16 cellular contexts compared by ENCODE assay signal in genomic region chr4:143403551-143403816, GRCh38.
DNase-seq lines count a peak whose midpoint lies in the region; ATAC-seq, FAIRE-seq and TF ChIP-seq lines count a peak whose summit lies in the region.
"Had no signal": no experiment of that assay in that cellular context is flagged by ENCODE, and none has a peak within 500 bp of the region (broad histone marks: within the 10 kb centered on the region; RNA-seq: fewer than 3 reads in every experiment).

No MANE protein-coding gene starts in this region.

- no peaks in the 10 kb centered on the region for H3K36me3 ChIP-seq in small intestine (ENCODE audit: control insufficient read depth in 2 of 2, insufficient read depth in 2 of 2, low read length in 2 of 2)

- H3K36me3 Mint-ChIP-seq in dendritic cell treated with granulocyte-macrophage colony-stimulating factor and Interleukin-4, amounts not matched to agents 40 ng/mL and 50 ng/mL, for 4 days (ENCODE audit: low read depth): no peaks in the 10 kb centered on the region
- no peaks in the 10 kb centered on the region for H3K36me3 Mint-ChIP-seq in HFFc6 (ENCODE audit: low read depth)
- H3K36me3 Mint-ChIP-seq: CD4-positive, CD25-positive, alpha-beta regulatory T cell had no signal

- ATAC-seq in HG03097 (IDR thresholded peaks at IDR 0.05; ENCODE audit: low FRiP score, unreplicated experiment) (no peak), GM18520 (IDR thresholded peaks at IDR 0.05; ENCODE audit: unreplicated experiment) (no peak)
- ATAC-seq: HCT116, Panc1 had no signal

- no peaks in the 10 kb centered on the region for H3K9me3 ChIP-seq in small intestine (ENCODE audit: control insufficient read depth, low read depth)

- DNase-seq in NCI-H69 (lab: John Stamatoyannopoulos, UW) (peak; percentile 47), small intestine (peak; percentile 39), NCI-H2227 treated with DMSO at 0.1 percent for 48 hours (lab: John Stamatoyannopoulos, UW) (no peak), HFFc6 (no peak)
- DNase-seq: activated CD4-positive, alpha-beta memory T cell treated with anti-CD3 and anti-CD28 coated beads, Interleukin-2, amount 10 ng/mL, durations not matched to agents 7 days and 5 days; activated naive CD4-positive, alpha-beta T cell treated with Interleukin-2 at 50 U/mL for 16 hours; CD4-positive, CD25-positive, alpha-beta regulatory T cell; stimulated activated CD4-positive, alpha-beta T cell treated with anti-CD3 and anti-CD28 coated beads, Interleukin-4, amount 100 ng/mL, for 1 hour; stimulated activated naive CD4-positive, alpha-beta T cell had no signal

- peaks cover 13 to 24% of the 10 kb centered on the region in 2 donors for H3K4me1 ChIP-seq in small intestine (ENCODE audit: control insufficient read depth in 2 of 2, insufficient read depth in 1 of 2, low read depth in 1 of 2, low read length in 1 of 2)

- H3K4me1 Mint-ChIP-seq in dendritic cell treated with granulocyte-macrophage colony-stimulating factor and Interleukin-4, amounts not matched to agents 40 ng/mL and 50 ng/mL, for 4 days (ENCODE audit: low read depth): peaks cover 34% of the 10 kb centered on the region
- H3K4me1 Mint-ChIP-seq in HFFc6 (ENCODE audit: low read depth): peaks cover 44% of the 10 kb centered on the region

- H3K27ac Mint-ChIP-seq in dendritic cell treated with granulocyte-macrophage colony-stimulating factor and Interleukin-4, amounts not matched to agents 40 ng/mL and 50 ng/mL, for 4 days: peak overlapping the region; percentile 17
- H3K27ac Mint-ChIP-seq in HFFc6: no peak overlapping the region
- H3K27ac Mint-ChIP-seq: activated CD4-positive, alpha-beta memory T cell treated with anti-CD3 and anti-CD28 coated beads, Interleukin-2, amount 10 ng/mL, durations not matched to agents 7 days and 5 days had no signal

- no peak for FAIRE-seq in small intestine (lab: Jason Lieb, UNC)
- FAIRE-seq: HTR-8/SVneo had no signal

- H3K27ac ChIP-seq in small intestine (ENCODE audit: low read depth in 1 of 2, low read length in 1 of 2): no peak overlapping the region

- H3K27me3 ChIP-seq in small intestine (ENCODE audit: control insufficient read depth in 2 of 2, insufficient read depth in 2 of 2, low read length in 2 of 2): no peaks in the 10 kb centered on the region

- H3K27me3 Mint-ChIP-seq in dendritic cell treated with granulocyte-macrophage colony-stimulating factor and Interleukin-4, amounts not matched to agents 40 ng/mL and 50 ng/mL, for 4 days: no peaks in the 10 kb centered on the region
- H3K27me3 Mint-ChIP-seq in HFFc6 (ENCODE audit: insufficient read depth): no peaks in the 10 kb centered on the region

- intact Hi-C loops in dendritic cell treated with granulocyte-macrophage colony-stimulating factor and Interleukin-4, amounts not matched to agents 40 ng/mL and 50 ng/mL, for 4 days (cut with micrococcal nuclease): no loop called here

- no peak for TF ChIP-seq CTCF in HFFc6 (IDR thresholded peaks at IDR 0.05)

- no peak overlapping the region for H3K4me3 Mint-ChIP-seq in dendritic cell treated with granulocyte-macrophage colony-stimulating factor and Interleukin-4, amounts not matched to agents 40 ng/mL and 50 ng/mL, for 4 days
- no peak overlapping the region for H3K4me3 Mint-ChIP-seq in HFFc6
- H3K4me3 Mint-ChIP-seq: activated CD4-positive, alpha-beta memory T cell treated with anti-CD3 and anti-CD28 coated beads, Interleukin-2, amount 10 ng/mL, durations not matched to agents 7 days and 5 days; CD4-positive, CD25-positive, alpha-beta regulatory T cell had no signal

- WGBS in small intestine, 3 donors: 35 to 43% (median 38%) methylated on average over 4 of the region's 4 CpGs

- H3K4me3 ChIP-seq in GM08714 (ENCODE audit: low read length): peak overlapping the region; percentile 24
- no peak overlapping the region for H3K4me3 ChIP-seq in small intestine (ENCODE audit: low read depth in 1 of 2, low read length in 2 of 2)

- H3K9me3 Mint-ChIP-seq in dendritic cell treated with granulocyte-macrophage colony-stimulating factor and Interleukin-4, amounts not matched to agents 40 ng/mL and 50 ng/mL, for 4 days: no peaks in the 10 kb centered on the region
- H3K9me3 Mint-ChIP-seq in HFFc6: no peaks in the 10 kb centered on the region
- H3K9me3 Mint-ChIP-seq: activated CD4-positive, alpha-beta memory T cell treated with anti-CD3 and anti-CD28 coated beads, Interleukin-2, amount 10 ng/mL, durations not matched to agents 7 days and 5 days had no signal

Comparison
In these comparisons a context has a peak if more than half of its experiments do, and no peak if none do; other contexts are left out.
1. DNase-seq: peak in NCI-H69 (single experiment) and small intestine (single experiment); none in NCI-H2227 treated with DMSO at 0.1 percent for 48 hours (single experiment) and HFFc6 (single experiment).